In the genomic region with DNA sequence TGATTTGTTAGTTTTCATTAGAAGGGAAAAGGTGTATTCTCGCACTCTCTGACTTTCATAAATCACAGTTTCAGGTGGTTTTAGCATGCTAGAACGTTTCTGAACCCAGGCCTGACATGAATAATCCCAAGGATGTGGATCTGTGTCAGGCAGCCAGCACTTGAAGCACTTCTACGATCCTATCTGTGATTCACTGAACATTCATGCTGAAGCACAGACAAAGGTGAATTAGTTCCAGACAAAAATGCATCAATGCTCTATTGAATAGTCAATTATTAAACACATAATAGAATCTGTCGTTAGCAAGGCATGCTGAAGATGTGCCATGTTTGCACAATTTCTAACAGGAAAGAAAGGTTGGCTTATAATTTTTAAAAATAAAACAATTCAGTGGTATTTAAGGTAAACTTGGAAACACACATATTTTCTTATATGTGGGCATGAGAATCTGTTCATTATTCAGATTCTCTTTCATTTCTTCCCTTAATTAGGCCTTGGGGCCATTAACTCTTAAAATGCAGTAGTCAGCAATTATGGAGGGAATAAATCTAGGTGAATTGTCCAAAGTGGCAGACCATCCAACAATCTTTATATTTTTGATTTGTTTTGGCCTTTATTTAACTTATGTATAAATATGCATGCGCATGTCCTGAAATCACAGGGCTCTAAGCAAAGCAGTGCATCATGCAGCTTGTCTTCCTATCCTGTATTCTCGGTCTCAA, we compare ENCODE assay signal across 24 cellular contexts.
"Had no signal": no experiment of that assay in that cellular context is flagged by ENCODE, and none has a peak within 500 bp of the region (broad histone marks: within the 10 kb centered on the region; RNA-seq: fewer than 3 reads in every experiment).

No MANE protein-coding gene starts in this region.

- H3K4me3 ChIP-seq: ascending aorta, esophagus squamous epithelium, gastroesophageal sphincter, heart left ventricle, left lung, lung, spleen, upper lobe of left lung had no signal

- ATAC-seq: activated CD4-positive, alpha-beta T cell treated with anti-CD3 and anti-CD28 coated beads for 36 hours; activated naive CD4-positive, alpha-beta T cell treated with anti-CD3 and anti-CD28 coated beads, Interleukin-2, amount 50 U/mL, for 72 hours; activated T-helper 17 cell treated with anti-CD3 and anti-CD28 coated beads, Interleukin-2, amount 50 U/mL, for 72 hours; effector memory CD8-positive, alpha-beta T cell; gastroesophageal sphincter; heart left ventricle; left lung; naive thymus-derived CD4-positive, alpha-beta T cell had no signal

- FAIRE-seq: colon, endothelial cell of umbilical vein, islet of Langerhans had no signal

- DNase-seq: activated B cell treated with CpG ODN at 0.5 μM for 24 hours; activated CD4-positive, alpha-beta T cell treated with anti-CD3 and anti-CD28 coated beads for 36 hours; activated CD4-positive, alpha-beta T cell treated with anti-CD3 and anti-CD28 coated beads, Interleukin-2, amount 50 U/mL, for 4 hours; activated CD8-positive, alpha-beta memory T cell treated with anti-CD3 and anti-CD28 coated beads for 24 hours; activated CD8-positive, alpha-beta memory T cell treated with anti-CD3 and anti-CD28 coated beads, Interleukin-2, amount 50 U/mL, for 4 hours; activated T-cell treated with anti-CD3 and anti-CD28 coated beads, Interleukin-2, amount 50 U/mL, for 24 hours; effector memory CD8-positive, alpha-beta T cell; esophagus squamous epithelium; heart left ventricle; left lung; naive thymus-derived CD4-positive, alpha-beta T cell; spleen; stimulated activated CD4-positive, alpha-beta T cell treated with anti-CD3 and anti-CD28 coated beads, Interleukin-4, amount 100 ng/mL, for 24 hours; stimulated activated naive CD4-positive, alpha-beta T cell treated with Interleukin-2 at 50 U/mL for 16 hours; T1000; upper lobe of left lung had no signal

- H3K4me1 ChIP-seq: ascending aorta, esophagus squamous epithelium, gastroesophageal sphincter, heart left ventricle, left lung, spleen, upper lobe of left lung had no signal

- H3K27ac ChIP-seq: ascending aorta, esophagus squamous epithelium, gastroesophageal sphincter, heart left ventricle, left lung, spleen, upper lobe of left lung had no signal

- H3K36me3 ChIP-seq: ascending aorta, esophagus squamous epithelium, gastroesophageal sphincter, heart left ventricle, left lung, spleen, upper lobe of left lung had no signal

- H3K9me3 ChIP-seq: ascending aorta, esophagus squamous epithelium, gastroesophageal sphincter, heart left ventricle, left lung, spleen, upper lobe of left lung had no signal

- H3K27me3 ChIP-seq: ascending aorta, gastroesophageal sphincter, left lung, spleen, upper lobe of left lung had no signal
